ENCODE assay signal across 1 cellular context in the genomic region with DNA sequence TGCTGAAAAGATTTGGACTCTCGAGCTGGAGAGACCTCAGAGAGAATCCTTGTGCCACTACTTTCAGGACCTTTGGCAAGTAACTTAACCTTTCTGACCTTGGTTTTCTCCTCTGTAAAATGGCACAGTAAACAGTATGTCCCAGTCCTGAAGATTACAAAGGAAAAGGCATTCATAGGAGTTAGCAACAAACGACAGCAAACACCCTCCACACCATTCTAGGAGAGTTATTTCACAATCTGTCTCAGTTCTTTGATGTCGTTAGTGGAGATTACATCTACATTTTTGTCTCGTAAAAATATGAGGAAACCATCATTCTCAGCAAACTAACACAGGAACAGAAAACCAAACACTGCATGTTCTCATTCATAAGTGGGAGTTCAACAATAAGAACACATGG.
TF ChIP-seq lines count a peak whose summit lies in the region.

No MANE protein-coding gene starts in this region.

TF ChIP-seq in HepG2, 621 proteins besides CTCF, POLR2A, EP300 and RAD21 (continued from another document):
- TF ChIP-seq, protein P1, sequence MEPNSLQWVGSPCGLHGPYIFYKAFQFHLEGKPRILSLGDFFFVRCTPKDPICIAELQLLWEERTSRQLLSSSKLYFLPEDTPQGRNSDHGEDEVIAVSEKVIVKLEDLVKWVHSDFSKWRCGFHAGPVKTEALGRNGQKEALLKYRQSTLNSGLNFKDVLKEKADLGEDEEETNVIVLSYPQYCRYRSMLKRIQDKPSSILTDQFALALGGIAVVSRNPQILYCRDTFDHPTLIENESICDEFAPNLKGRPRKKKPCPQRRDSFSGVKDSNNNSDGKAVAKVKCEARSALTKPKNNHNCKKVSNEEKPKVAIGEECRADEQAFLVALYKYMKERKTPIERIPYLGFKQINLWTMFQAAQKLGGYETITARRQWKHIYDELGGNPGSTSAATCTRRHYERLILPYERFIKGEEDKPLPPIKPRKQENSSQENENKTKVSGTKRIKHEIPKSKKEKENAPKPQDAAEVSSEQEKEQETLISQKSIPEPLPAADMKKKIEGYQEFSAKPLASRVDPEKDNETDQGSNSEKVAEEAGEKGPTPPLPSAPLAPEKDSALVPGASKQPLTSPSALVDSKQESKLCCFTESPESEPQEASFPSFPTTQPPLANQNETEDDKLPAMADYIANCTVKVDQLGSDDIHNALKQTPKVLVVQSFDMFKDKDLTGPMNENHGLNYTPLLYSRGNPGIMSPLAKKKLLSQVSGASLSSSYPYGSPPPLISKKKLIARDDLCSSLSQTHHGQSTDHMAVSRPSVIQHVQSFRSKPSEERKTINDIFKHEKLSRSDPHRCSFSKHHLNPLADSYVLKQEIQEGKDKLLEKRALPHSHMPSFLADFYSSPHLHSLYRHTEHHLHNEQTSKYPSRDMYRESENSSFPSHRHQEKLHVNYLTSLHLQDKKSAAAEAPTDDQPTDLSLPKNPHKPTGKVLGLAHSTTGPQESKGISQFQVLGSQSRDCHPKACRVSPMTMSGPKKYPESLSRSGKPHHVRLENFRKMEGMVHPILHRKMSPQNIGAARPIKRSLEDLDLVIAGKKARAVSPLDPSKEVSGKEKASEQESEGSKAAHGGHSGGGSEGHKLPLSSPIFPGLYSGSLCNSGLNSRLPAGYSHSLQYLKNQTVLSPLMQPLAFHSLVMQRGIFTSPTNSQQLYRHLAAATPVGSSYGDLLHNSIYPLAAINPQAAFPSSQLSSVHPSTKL (CRISPR knock-in tag; IDR thresholded peaks at IDR 0.05): 0 out of 2 replicates have a peak, but pooled peaks have one; percentile 16
- TF ChIP-seq FOSL2 (CRISPR knock-in tag; IDR thresholded peaks at IDR 0.05) (0 out of 2 replicates have a peak, but pooled peaks have one; percentile 15), ZNF776 (CRISPR knock-in tag; IDR thresholded peaks at IDR 0.05) (no peak), ZNF530 (CRISPR knock-in tag; IDR thresholded peaks at IDR 0.05; ENCODE audit: low read depth) (no peak), CREM (IDR thresholded peaks at IDR 0.05) (peak; percentile 11; the same call in 1 of the 2 replicates), CREM (CRISPR knock-in tag; IDR thresholded peaks at IDR 0.05) (no peak)
- TF ChIP-seq, protein P2, sequence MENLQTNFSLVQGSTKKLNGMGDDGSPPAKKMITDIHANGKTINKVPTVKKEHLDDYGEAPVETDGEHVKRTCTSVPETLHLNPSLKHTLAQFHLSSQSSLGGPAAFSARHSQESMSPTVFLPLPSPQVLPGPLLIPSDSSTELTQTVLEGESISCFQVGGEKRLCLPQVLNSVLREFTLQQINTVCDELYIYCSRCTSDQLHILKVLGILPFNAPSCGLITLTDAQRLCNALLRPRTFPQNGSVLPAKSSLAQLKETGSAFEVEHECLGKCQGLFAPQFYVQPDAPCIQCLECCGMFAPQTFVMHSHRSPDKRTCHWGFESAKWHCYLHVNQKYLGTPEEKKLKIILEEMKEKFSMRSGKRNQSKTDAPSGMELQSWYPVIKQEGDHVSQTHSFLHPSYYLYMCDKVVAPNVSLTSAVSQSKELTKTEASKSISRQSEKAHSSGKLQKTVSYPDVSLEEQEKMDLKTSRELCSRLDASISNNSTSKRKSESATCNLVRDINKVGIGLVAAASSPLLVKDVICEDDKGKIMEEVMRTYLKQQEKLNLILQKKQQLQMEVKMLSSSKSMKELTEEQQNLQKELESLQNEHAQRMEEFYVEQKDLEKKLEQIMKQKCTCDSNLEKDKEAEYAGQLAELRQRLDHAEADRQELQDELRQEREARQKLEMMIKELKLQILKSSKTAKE (CRISPR knock-in tag; IDR thresholded peaks at IDR 0.05; ENCODE audit: borderline replicate concordance): no peak
- TF ChIP-seq, protein P3, sequence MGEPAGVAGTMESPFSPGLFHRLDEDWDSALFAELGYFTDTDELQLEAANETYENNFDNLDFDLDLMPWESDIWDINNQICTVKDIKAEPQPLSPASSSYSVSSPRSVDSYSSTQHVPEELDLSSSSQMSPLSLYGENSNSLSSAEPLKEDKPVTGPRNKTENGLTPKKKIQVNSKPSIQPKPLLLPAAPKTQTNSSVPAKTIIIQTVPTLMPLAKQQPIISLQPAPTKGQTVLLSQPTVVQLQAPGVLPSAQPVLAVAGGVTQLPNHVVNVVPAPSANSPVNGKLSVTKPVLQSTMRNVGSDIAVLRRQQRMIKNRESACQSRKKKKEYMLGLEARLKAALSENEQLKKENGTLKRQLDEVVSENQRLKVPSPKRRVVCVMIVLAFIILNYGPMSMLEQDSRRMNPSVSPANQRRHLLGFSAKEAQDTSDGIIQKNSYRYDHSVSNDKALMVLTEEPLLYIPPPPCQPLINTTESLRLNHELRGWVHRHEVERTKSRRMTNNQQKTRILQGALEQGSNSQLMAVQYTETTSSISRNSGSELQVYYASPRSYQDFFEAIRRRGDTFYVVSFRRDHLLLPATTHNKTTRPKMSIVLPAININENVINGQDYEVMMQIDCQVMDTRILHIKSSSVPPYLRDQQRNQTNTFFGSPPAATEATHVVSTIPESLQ (CRISPR knock-in tag; conservative IDR thresholded peaks at IDR 0.05): no peak
